ENCODE assay signal across 18 cellular contexts in genomic region chr12:18108611-18109010, GRCh38. TPM values are rescaled to one million over a fixed set of nuclear protein-coding genes. Genes with fewer than 3 reads are reported as not detected.
DNase-seq lines count a peak whose midpoint lies in the region; ATAC-seq and TF ChIP-seq lines count a peak whose summit lies in the region.
"Had no signal": no experiment of that assay in that cellular context is flagged by ENCODE, and none has a peak within 500 bp of the region (broad histone marks: within the 10 kb centered on the region; RNA-seq: fewer than 3 reads in every experiment).

No MANE protein-coding gene starts in this region.

- no peak for TF ChIP-seq CTCF in lower lobe of right lung (IDR thresholded peaks at IDR 0.05)

- H3K4me1 ChIP-seq in HAP-1 (no peaks in the 10 kb centered on the region), lower lobe of right lung (no peaks in the 10 kb centered on the region)
- H3K4me1 ChIP-seq: BLaER1 treated with 17β-estradiol and CSF1 and Interleukin-3, amounts not matched to agents 10 nM and 100 nM had no signal

- H3K36me3 ChIP-seq in HAP-1 (replicated peaks) (no peaks in the 10 kb centered on the region), lower lobe of right lung (no peaks in the 10 kb centered on the region)

- no peak overlapping the region for H3K27ac ChIP-seq in lower lobe of right lung
- H3K27ac ChIP-seq: BLaER1 treated with 17β-estradiol and CSF1 and Interleukin-3, amounts not matched to agents 10 nM and 100 nM; HL-60 had no signal

- in situ Hi-C loops in HAP-1 (cut with MboI; ENCODE audit: low sequenced_read_pairs), result no loop called here

- DNase-seq in DMS53 treated with DMSO at 0.1 percent for 48 hours (lab: John Stamatoyannopoulos, UW; ENCODE audit: unreplicated experiment) (peak; percentile 88), left lobe of liver (ENCODE audit: low spot score) (no peak), mucosa of gallbladder (ENCODE audit: low spot score) (peak; percentile 10), HAP-1 (ENCODE audit: low spot score in 2 of 2) (no peak), lower lobe of right lung (no peak)
- DNase-seq in activated naive CD4-positive, alpha-beta T cell treated with anti-CD3 and anti-CD28 coated beads, Interleukin-2, amount 50 U/mL, for 16 hours, result no peak
- DNase-seq: CD8-positive, alpha-beta T cell; DMS 273 treated with DMSO at 0.1 percent for 48 hours; DMS79 treated with DMSO at 0.1 percent for 48 hours; GF-D8; HCEC 1CT; KG1 had no signal

- peak; percentile 97 for ATAC-seq in left lobe of liver
- ATAC-seq in lower lobe of right lung, result no peak
- ATAC-seq: CD8-positive, alpha-beta T cell had no signal

- H3K9me3 ChIP-seq in HAP-1 (no peaks in the 10 kb centered on the region), lower lobe of right lung (no peaks in the 10 kb centered on the region)

- H3K27me3 ChIP-seq in HAP-1 (ENCODE audit: low read depth) (no peaks in the 10 kb centered on the region), lower lobe of right lung (ENCODE audit: low read depth) (no peaks in the 10 kb centered on the region)
- H3K27me3 ChIP-seq: BLaER1 treated with 17β-estradiol and CSF1 and Interleukin-3, amounts not matched to agents 10 nM and 100 nM had no signal

- intact Hi-C loops in lower lobe of right lung (cut with DNase I), result no loop called here

- no peak overlapping the region for H3K4me3 ChIP-seq in HAP-1
- no peak overlapping the region for H3K4me3 ChIP-seq in lower lobe of right lung
- H3K4me3 ChIP-seq: BLaER1 treated with 17β-estradiol and CSF1 and Interleukin-3, amounts not matched to agents 10 nM and 100 nM had no signal

RNA-seq across cellular contexts. Expression of gene RERGL, which starts 18.6 kb away (rescaled TPM):
- total RNA-seq in left lobe of liver, result 0.25 TPM
- 3.3 TPM for total RNA-seq in mucosa of gallbladder
- total RNA-seq in lower lobe of right lung, result 3.7 TPM
- total RNA-seq: A172; B cell; CD8-positive, alpha-beta T cell; H4; HT1080 had no signal

Comparison
In these comparisons a context has a peak if more than half of its experiments do, and no peak if none do; other contexts are left out.
1. DNase-seq: peak in DMS53 treated with DMSO at 0.1 percent for 48 hours (single experiment) and mucosa of gallbladder (single experiment); none in left lobe of liver (single experiment), HAP-1 (0 of 2), lower lobe of right lung (single experiment) and activated naive CD4-positive, alpha-beta T cell treated with anti-CD3 and anti-CD28 coated beads, Interleukin-2, amount 50 U/mL, for 16 hours (single experiment).